ENCODE assay signal across 13 cellular contexts in the genomic region with DNA sequence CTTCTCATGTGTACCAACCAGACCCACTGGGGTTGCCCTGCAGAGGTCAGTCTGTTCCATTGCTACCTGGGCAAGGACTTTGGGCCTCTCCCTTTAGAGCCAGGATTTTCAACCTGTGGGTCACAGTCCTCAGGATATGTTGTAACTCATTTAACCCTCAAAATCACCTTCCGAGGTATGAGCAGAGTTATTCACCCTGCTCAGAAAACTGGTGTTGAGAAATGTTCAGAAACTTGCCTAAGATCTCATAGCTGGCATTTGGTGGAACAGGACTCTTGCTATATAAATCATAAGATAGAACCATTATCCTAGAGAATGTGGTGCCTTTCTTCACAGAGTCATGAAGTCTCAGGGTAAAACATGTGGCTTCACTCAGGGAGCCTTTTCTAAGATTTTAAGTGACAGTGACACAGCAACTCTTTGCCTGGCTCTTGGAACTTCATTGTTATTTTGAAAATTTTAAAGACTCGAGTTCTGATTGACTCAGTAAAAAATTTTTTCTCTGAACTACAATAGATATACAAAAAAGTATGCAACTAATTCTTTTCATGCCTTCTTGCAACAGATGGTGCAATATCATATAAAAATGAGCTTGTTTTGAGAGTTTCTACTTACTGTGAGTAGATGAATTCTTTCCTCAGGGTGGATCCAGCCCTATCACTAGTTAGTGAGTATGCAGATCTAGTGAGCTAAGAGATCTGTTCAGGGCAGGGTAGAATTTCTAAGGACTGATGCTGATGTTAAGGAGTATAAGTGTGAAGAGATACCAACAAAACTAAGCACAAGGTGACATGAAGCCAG. TPM values are rescaled to one million over a fixed set of nuclear protein-coding genes. Genes with fewer than 3 reads are reported as not detected.
DNase-seq lines count a peak whose midpoint lies in the region; ATAC-seq, FAIRE-seq and TF ChIP-seq lines count a peak whose summit lies in the region.
"Had no signal": no experiment of that assay in that cellular context is flagged by ENCODE, and none has a peak within 500 bp of the region (broad histone marks: within the 10 kb centered on the region; RNA-seq: fewer than 3 reads in every experiment).

No MANE protein-coding gene starts in this region.

- H3K27ac ChIP-seq in subcutaneous abdominal adipose tissue (ENCODE audit: low read depth, low read length), result peak overlapping the region; percentile 20
- H3K27ac ChIP-seq: 22Rv1 had no signal

- no peaks in the 10 kb centered on the region for H3K27me3 Mint-ChIP-seq in activated T-cell treated with anti-CD3 and anti-CD28 coated beads, Interleukin-2, amount 50 U/mL, for 72 hours (ENCODE audit: low read depth)
- H3K27me3 Mint-ChIP-seq in activated T-cell treated with anti-CD3 and anti-CD28 coated beads, Interleukin-2, amount 50 U/mL, for 24 hours, result no peaks in the 10 kb centered on the region
- no peaks in the 10 kb centered on the region for H3K27me3 Mint-ChIP-seq in T-helper 17 cell
- H3K27me3 Mint-ChIP-seq: activated naive CD4-positive, alpha-beta T cell treated with anti-CD3 and anti-CD28 coated beads, Interleukin-2, amount 10 ng/mL, durations not matched to agents 7 days and 5 days had no signal

- ATAC-seq in activated T-cell treated with anti-CD3 and anti-CD28 coated beads, Interleukin-2, amount 50 U/mL, for 72 hours (replicated peaks in 1 of 2), result no peak
- ATAC-seq in left colon (peak; percentile 49), T-helper 17 cell (no peak)

- H3K4me1 Mint-ChIP-seq in activated T-cell treated with anti-CD3 and anti-CD28 coated beads, Interleukin-2, amount 50 U/mL, for 72 hours (ENCODE audit: low read depth), result no peaks in the 10 kb centered on the region
- peaks cover 17% of the 10 kb centered on the region for H3K4me1 Mint-ChIP-seq in activated T-cell treated with anti-CD3 and anti-CD28 coated beads, Interleukin-2, amount 50 U/mL, for 24 hours (ENCODE audit: low read depth)
- peaks cover 14% of the 10 kb centered on the region for H3K4me1 Mint-ChIP-seq in T-helper 17 cell

- H3K27me3 ChIP-seq in bronchial epithelial cell (ENCODE audit: control insufficient read depth, insufficient read depth, low read length), result no peaks in the 10 kb centered on the region
- no peaks in the 10 kb centered on the region for H3K27me3 ChIP-seq in subcutaneous abdominal adipose tissue (ENCODE audit: control insufficient read depth in 5 of 5, insufficient read depth in 4 of 5, low read length in 5 of 5)

- H3K9ac ChIP-seq in subcutaneous abdominal adipose tissue (ENCODE audit: low read length in 5 of 5), result no peak overlapping the region

- intact Hi-C loops in left colon (cut with DNase I, micrococcal nuclease), result no loop called here

- H3K4me3 Mint-ChIP-seq in activated T-cell treated with anti-CD3 and anti-CD28 coated beads, Interleukin-2, amount 50 U/mL, for 72 hours, result no peak overlapping the region
- no peak overlapping the region for H3K4me3 Mint-ChIP-seq in activated T-cell treated with anti-CD3 and anti-CD28 coated beads, Interleukin-2, amount 50 U/mL, for 24 hours
- no peak overlapping the region for H3K4me3 Mint-ChIP-seq in T-helper 17 cell
- H3K4me3 Mint-ChIP-seq: activated naive CD4-positive, alpha-beta T cell treated with anti-CD3 and anti-CD28 coated beads, Interleukin-2, amount 10 ng/mL, durations not matched to agents 7 days and 5 days had no signal

- TF ChIP-seq CTCF in bronchial epithelial cell (IDR thresholded peaks at IDR 0.05; ENCODE audit: insufficient read depth, low read length, severe bottlenecking), result no peak

- H3K4me3 ChIP-seq in bronchial epithelial cell (ENCODE audit: low read depth, low read length) (no peak overlapping the region), subcutaneous abdominal adipose tissue (ENCODE audit: low read depth in 1 of 5, low read length in 5 of 5) (no peak overlapping the region)

- no peak for DNase-seq in activated T-cell treated with anti-CD3 and anti-CD28 coated beads, Interleukin-2, amount 50 U/mL, for 72 hours
- DNase-seq in activated T-cell treated with anti-CD3 and anti-CD28 coated beads, Interleukin-2, amount 50 U/mL, for 24 hours, result no peak
- DNase-seq in bronchial epithelial cell (ENCODE audit: low read depth) (peak; percentile 41), left colon (no peak), UCSD-AML1 (lab: John Stamatoyannopoulos, UW; ENCODE audit: unreplicated experiment) (no peak), inferior parietal cortex (ENCODE audit: extremely low spot score) (no peak), T-helper 17 cell (no peak)
- DNase-seq: activated naive CD4-positive, alpha-beta T cell treated with anti-CD3 and anti-CD28 coated beads, Interleukin-2, amount 10 ng/mL, durations not matched to agents 7 days and 5 days; NCI-H2171; stimulated activated CD4-positive, alpha-beta T cell treated with anti-CD3 and anti-CD28 coated beads, Interleukin-15, amount 100 ng/mL, for 24 hours had no signal

- peaks cover 3% of the 10 kb centered on the region for H3K36me3 ChIP-seq in bronchial epithelial cell (ENCODE audit: control insufficient read depth, insufficient read depth, low read length)
- peaks cover 0 to 12% (median 4%) of the 10 kb centered on the region in 5 donors for H3K36me3 ChIP-seq in subcutaneous abdominal adipose tissue (ENCODE audit: control insufficient read depth in 5 of 5, insufficient read depth in 5 of 5, low read length in 5 of 5)

- peaks cover 0 to 1% of the 10 kb centered on the region in 2 donors for H3K36me3 Mint-ChIP-seq in activated T-cell treated with anti-CD3 and anti-CD28 coated beads, Interleukin-2, amount 50 U/mL, for 72 hours (ENCODE audit: insufficient read depth in 2 of 2)
- peaks cover 8% of the 10 kb centered on the region for H3K36me3 Mint-ChIP-seq in activated T-cell treated with anti-CD3 and anti-CD28 coated beads, Interleukin-2, amount 50 U/mL, for 24 hours (ENCODE audit: low read depth)
- H3K36me3 Mint-ChIP-seq in T-helper 17 cell (ENCODE audit: low read depth), result peaks cover 2% of the 10 kb centered on the region

- no peaks in the 10 kb centered on the region for H3K9me3 ChIP-seq in subcutaneous abdominal adipose tissue (ENCODE audit: control insufficient read depth in 5 of 5, low read length in 5 of 5)
- H3K9me3 ChIP-seq in T-helper 17 cell (ENCODE audit: control insufficient read depth, low read length, poor library complexity, severe bottlenecking), result no peaks in the 10 kb centered on the region

- no peaks in the 10 kb centered on the region for H3K9me3 Mint-ChIP-seq in activated T-cell treated with anti-CD3 and anti-CD28 coated beads, Interleukin-2, amount 50 U/mL, for 72 hours
- no peaks in the 10 kb centered on the region for H3K9me3 Mint-ChIP-seq in activated T-cell treated with anti-CD3 and anti-CD28 coated beads, Interleukin-2, amount 50 U/mL, for 24 hours
- H3K9me3 Mint-ChIP-seq: activated naive CD4-positive, alpha-beta T cell treated with anti-CD3 and anti-CD28 coated beads, Interleukin-2, amount 10 ng/mL, durations not matched to agents 7 days and 5 days had no signal

- peak overlapping the region; percentile 5 for H3K27ac Mint-ChIP-seq in activated T-cell treated with anti-CD3 and anti-CD28 coated beads, Interleukin-2, amount 50 U/mL, for 72 hours
- no peak overlapping the region for H3K27ac Mint-ChIP-seq in activated T-cell treated with anti-CD3 and anti-CD28 coated beads, Interleukin-2, amount 50 U/mL, for 24 hours
- no peak overlapping the region for H3K27ac Mint-ChIP-seq in T-helper 17 cell
- H3K27ac Mint-ChIP-seq: activated naive CD4-positive, alpha-beta T cell treated with anti-CD3 and anti-CD28 coated beads, Interleukin-2, amount 10 ng/mL, durations not matched to agents 7 days and 5 days had no signal

- no peak for FAIRE-seq in bronchial epithelial cell (lab: Jason Lieb, UNC)
- FAIRE-seq: colon had no signal

- H3K4me1 ChIP-seq in subcutaneous abdominal adipose tissue (ENCODE audit: control insufficient read depth in 5 of 5, insufficient read depth in 5 of 5, low read length in 5 of 5), result peaks cover 0 to 10% (median 6%) of the 10 kb centered on the region in 5 donors

RNA-seq across cellular contexts. Expression of a gene that starts 29.5 kb away (rescaled TPM):
- total RNA-seq in activated T-cell treated with anti-CD3 and anti-CD28 coated beads, Interleukin-2, amount 50 U/mL, for 72 hours, result 100 to 1,000 TPM; 120 to 163 TPM
- 182 and 300 TPM in 2 replicates for total RNA-seq in bronchial epithelial cell
- total RNA-seq in left colon, result 100 to 1,000 TPM; 399 TPM
- total RNA-seq in T-helper 17 cell, result 100 to 1,000 TPM; 303 TPM
